Comparison of ENCODE assay signal across 22 cellular contexts in genomic region chr10:113488186-113488585, GRCh38.
"Had no signal": no experiment of that assay in that cellular context is flagged by ENCODE, and none has a peak within 500 bp of the region (broad histone marks: within the 10 kb centered on the region; RNA-seq: fewer than 3 reads in every experiment).

No MANE protein-coding gene starts in this region.

- H3K36me3 ChIP-seq: left lung, left ventricle myocardium inferior, lower lobe of right lung had no signal

- H3K4me3 ChIP-seq: hepatocyte, left lung, left ventricle myocardium inferior, lower lobe of right lung, lung, mucosa of descending colon had no signal

- H3K4me1 ChIP-seq: left ventricle myocardium inferior had no signal

- H3K9me3 ChIP-seq: left lung, left ventricle myocardium inferior, lower lobe of right lung, mucosa of descending colon had no signal

- H3K27me3 ChIP-seq: left lung had no signal

- ATAC-seq: left cardiac atrium; left colon; left lobe of liver; left ventricle myocardium superior; mucosa of descending colon; naive thymus-derived CD4-positive, alpha-beta T cell had no signal

- H3K27ac ChIP-seq: hepatocyte, left ventricle myocardium inferior had no signal

- DNase-seq: hippocampal formation; hypothalamus; immature natural killer cell; islet precursor cell; kidney; kidney glomerular epithelial cell; left cardiac atrium; left colon; left lung; left ventricle myocardium inferior; left ventricle myocardium superior; lower lobe of right lung; mammary epithelial cell; mesenchymal stem cell; mesendoderm; midbrain; mucosa of descending colon; naive B cell; naive thymus-derived CD4-positive, alpha-beta T cell had no signal
